In the genomic region with DNA sequence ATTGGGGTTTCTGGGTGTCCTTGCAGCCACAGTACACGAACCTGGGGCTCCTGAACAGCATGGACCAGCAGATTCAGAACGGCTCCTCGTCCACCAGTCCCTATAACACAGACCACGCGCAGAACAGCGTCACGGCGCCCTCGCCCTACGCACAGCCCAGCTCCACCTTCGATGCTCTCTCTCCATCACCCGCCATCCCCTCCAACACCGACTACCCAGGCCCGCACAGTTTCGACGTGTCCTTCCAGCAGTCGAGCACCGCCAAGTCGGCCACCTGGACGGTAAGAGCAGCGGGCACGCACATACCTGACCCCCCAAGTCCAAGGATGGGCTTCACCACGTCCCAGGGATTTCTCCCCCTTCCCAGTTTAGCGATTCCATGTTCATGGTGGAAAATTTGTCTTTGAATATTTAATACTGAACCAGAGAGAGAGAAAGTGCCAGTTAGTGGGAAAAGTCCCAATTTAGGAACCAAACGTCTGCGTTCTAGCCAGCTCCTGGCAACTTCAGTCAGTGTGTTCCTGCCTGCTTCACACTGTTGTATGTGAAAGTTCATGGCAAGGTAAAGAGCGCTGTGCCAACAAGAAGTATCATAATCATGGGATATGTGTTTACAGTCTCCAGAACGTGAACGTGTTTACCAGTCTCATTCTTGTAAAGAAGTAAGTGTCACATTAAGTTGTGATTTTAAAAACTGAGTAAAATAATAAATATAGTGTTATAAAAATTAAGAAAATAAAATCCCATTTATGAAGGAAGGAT, we compare ENCODE assay signal across 25 cellular contexts.
DNase-seq lines count a peak whose midpoint lies in the region; ATAC-seq and TF ChIP-seq lines count a peak whose summit lies in the region.
"Had no signal": no experiment of that assay in that cellular context is flagged by ENCODE, and none has a peak within 500 bp of the region (broad histone marks: within the 10 kb centered on the region; RNA-seq: fewer than 3 reads in every experiment).

No MANE protein-coding gene starts in this region.

- H3K4me3 ChIP-seq in left ventricle myocardium inferior (no peak overlapping the region), lower lobe of right lung (no peak overlapping the region), psoas muscle (no peak overlapping the region)
- H3K4me3 ChIP-seq: BLaER1 treated with 17β-estradiol and CSF1 and Interleukin-3, amounts not matched to agents 10 nM and 100 nM; GM12878; SJSA1 had no signal

- H3K27me3 Mint-ChIP-seq in naive thymus-derived CD8-positive, alpha-beta T cell = no peaks in the 10 kb centered on the region
- H3K27me3 Mint-ChIP-seq in activated CD4-positive, alpha-beta T cell treated with anti-CD3 and anti-CD28 coated beads, Interleukin-2, amount 10 ng/mL, durations not matched to agents 7 days and 5 days = no peaks in the 10 kb centered on the region
- H3K27me3 Mint-ChIP-seq: CD4-positive, alpha-beta memory T cell had no signal

- H3K27me3 ChIP-seq in left ventricle myocardium inferior (ENCODE audit: low read depth) (no peaks in the 10 kb centered on the region), lower lobe of right lung (ENCODE audit: low read depth) (no peaks in the 10 kb centered on the region), psoas muscle (ENCODE audit: insufficient read depth in 3 of 3, low read length in 2 of 3) (no peaks in the 10 kb centered on the region)
- H3K27me3 ChIP-seq: BLaER1 treated with 17β-estradiol and CSF1 and Interleukin-3, amounts not matched to agents 10 nM and 100 nM; SJSA1 had no signal

- ATAC-seq in left ventricle myocardium superior = no peak
- ATAC-seq in lower lobe of right lung = no peak
- ATAC-seq in psoas muscle = peak in 3 of 4 donors; percentile 37 to 65 (median 40)
- no peak for ATAC-seq in GM19397 (IDR thresholded peaks at IDR 0.05; ENCODE audit: unreplicated experiment)
- no peak for ATAC-seq in HG03565 (IDR thresholded peaks at IDR 0.05; ENCODE audit: unreplicated experiment)
- no peak for ATAC-seq in naive thymus-derived CD8-positive, alpha-beta T cell
- ATAC-seq: GM12878, Right ventricle myocardium inferior had no signal

- H3K4me3 Mint-ChIP-seq in naive thymus-derived CD8-positive, alpha-beta T cell = no peak overlapping the region
- H3K4me3 Mint-ChIP-seq in activated CD4-positive, alpha-beta T cell treated with anti-CD3 and anti-CD28 coated beads, Interleukin-2, amount 10 ng/mL, durations not matched to agents 7 days and 5 days = no peak overlapping the region
- H3K4me3 Mint-ChIP-seq: CD4-positive, alpha-beta memory T cell had no signal

- CTCF ChIA-PET in activated CD4-positive, alpha-beta T cell treated with anti-CD3 and anti-CD28 coated beads, Interleukin-2, amount 10 ng/mL, durations not matched to agents 7 days and 5 days (lab: Charles Lee) = no interaction called here

- no peak overlapping the region for H3K27ac ChIP-seq in left ventricle myocardium inferior (replicated peaks)
- no peak overlapping the region for H3K27ac ChIP-seq in lower lobe of right lung
- H3K27ac ChIP-seq in psoas muscle = peak overlapping the region; percentile 17
- H3K27ac ChIP-seq: BLaER1 treated with 17β-estradiol and CSF1 and Interleukin-3, amounts not matched to agents 10 nM and 100 nM; SJSA1 had no signal

- H3K9me3 ChIP-seq in left ventricle myocardium inferior (replicated peaks) = no peaks in the 10 kb centered on the region
- H3K9me3 ChIP-seq in lower lobe of right lung = no peaks in the 10 kb centered on the region
- no peaks in the 10 kb centered on the region for H3K9me3 ChIP-seq in psoas muscle
- H3K9me3 ChIP-seq: Caco-2, SJSA1 had no signal

- 81 to 88% (median 83%) methylated on average over 29 of the region's 29 CpGs for WGBS in psoas muscle, 3 donors

- H3K4me1 ChIP-seq in left ventricle myocardium inferior (peaks cover 10% of the 10 kb centered on the region), lower lobe of right lung (no peaks in the 10 kb centered on the region), psoas muscle (peaks cover 45% of the 10 kb centered on the region)
- H3K4me1 ChIP-seq: BLaER1 treated with 17β-estradiol and CSF1 and Interleukin-3, amounts not matched to agents 10 nM and 100 nM; SJSA1 had no signal

- POLR2A ChIA-PET in naive thymus-derived CD8-positive, alpha-beta T cell (lab: Charles Lee) = no interaction called here
- POLR2A ChIA-PET in activated CD4-positive, alpha-beta T cell treated with anti-CD3 and anti-CD28 coated beads, Interleukin-2, amount 10 ng/mL, durations not matched to agents 7 days and 5 days (lab: Charles Lee) = no interaction called here

- no peaks in the 10 kb centered on the region for H3K36me3 Mint-ChIP-seq in naive thymus-derived CD8-positive, alpha-beta T cell
- no peaks in the 10 kb centered on the region for H3K36me3 Mint-ChIP-seq in activated CD4-positive, alpha-beta T cell treated with anti-CD3 and anti-CD28 coated beads, Interleukin-2, amount 10 ng/mL, durations not matched to agents 7 days and 5 days (ENCODE audit: low read depth)
- H3K36me3 Mint-ChIP-seq: CD4-positive, alpha-beta memory T cell had no signal

- H3K9me3 Mint-ChIP-seq in naive thymus-derived CD8-positive, alpha-beta T cell = no peaks in the 10 kb centered on the region
- no peaks in the 10 kb centered on the region for H3K9me3 Mint-ChIP-seq in activated CD4-positive, alpha-beta T cell treated with anti-CD3 and anti-CD28 coated beads, Interleukin-2, amount 10 ng/mL, durations not matched to agents 7 days and 5 days
- H3K9me3 Mint-ChIP-seq: CD4-positive, alpha-beta memory T cell had no signal

- H3K36me3 ChIP-seq in left ventricle myocardium inferior (no peaks in the 10 kb centered on the region), lower lobe of right lung (no peaks in the 10 kb centered on the region), psoas muscle (ENCODE audit: insufficient read depth in 1 of 2, low read depth in 1 of 2) (peaks cover 0 to 43% of the 10 kb centered on the region in 2 donors)
- H3K36me3 ChIP-seq: BLaER1 treated with 17β-estradiol and CSF1 and Interleukin-3, amounts not matched to agents 10 nM and 100 nM; SJSA1 had no signal

- no peaks in the 10 kb centered on the region for H3K4me1 Mint-ChIP-seq in naive thymus-derived CD8-positive, alpha-beta T cell
- H3K4me1 Mint-ChIP-seq in activated CD4-positive, alpha-beta T cell treated with anti-CD3 and anti-CD28 coated beads, Interleukin-2, amount 10 ng/mL, durations not matched to agents 7 days and 5 days = no peaks in the 10 kb centered on the region
- H3K4me1 Mint-ChIP-seq: CD4-positive, alpha-beta memory T cell had no signal

- no peak overlapping the region for H3K27ac Mint-ChIP-seq in naive thymus-derived CD8-positive, alpha-beta T cell
- no peak overlapping the region for H3K27ac Mint-ChIP-seq in activated CD4-positive, alpha-beta T cell treated with anti-CD3 and anti-CD28 coated beads, Interleukin-2, amount 10 ng/mL, durations not matched to agents 7 days and 5 days

- DNase-seq in left ventricle myocardium superior (peak; percentile 22), left ventricle myocardium inferior (no peak), lower lobe of right lung (peak; percentile 38), psoas muscle (no peak)
- no peak for DNase-seq in naive thymus-derived CD8-positive, alpha-beta T cell
- DNase-seq in activated CD4-positive, alpha-beta T cell treated with anti-CD3 and anti-CD28 coated beads, Interleukin-2, amount 10 ng/mL, durations not matched to agents 7 days and 5 days = no peak
- DNase-seq: 8988T; Caco-2; CD4-positive, alpha-beta memory T cell; DMS 273 treated with DMSO at 0.1 percent for 48 hours; DND-41; Kasumi-1; MM.1S; NCI-H1048; NCI-H1417 treated with DMSO at 0.1 percent for 48 hours; NCI-H187; NCI-H446; NCI-H526; OCI-M1 had no signal

- intact Hi-C loops in left ventricle myocardium superior (cut with micrococcal nuclease) (no loop called here), left ventricle myocardium inferior (cut with micrococcal nuclease) (no loop called here), lower lobe of right lung (cut with DNase I) (no loop called here), psoas muscle (cut with DNase I) (loop anchor here in 1 of 2 donors (10.0 kb wide), 1 partner anchor 94 kb away; no protein-coding TSS in a partner anchor)

- TF ChIP-seq CTCF in left ventricle myocardium inferior (IDR thresholded peaks at IDR 0.05; ENCODE audit: borderline replicate concordance) (no peak), lower lobe of right lung (IDR thresholded peaks at IDR 0.05) (no peak), psoas muscle (IDR thresholded peaks at IDR 0.05) (no peak)

Comparison
In these comparisons a context has a peak if more than half of its experiments do, and no peak if none do; other contexts are left out.
1. DNase-seq: peak in left ventricle myocardium superior (single experiment) and lower lobe of right lung (single experiment); none in left ventricle myocardium inferior (single experiment), psoas muscle (0 of 2), naive thymus-derived CD8-positive, alpha-beta T cell (0 of 10) and activated CD4-positive, alpha-beta T cell treated with anti-CD3 and anti-CD28 coated beads, Interleukin-2, amount 10 ng/mL, durations not matched to agents 7 days and 5 days (single experiment).
2. ATAC-seq: peak in psoas muscle (3 of 4); none in left ventricle myocardium superior (single experiment), lower lobe of right lung (0 of 2), GM19397 (single experiment), HG03565 (single experiment) and naive thymus-derived CD8-positive, alpha-beta T cell (0 of 2).